Comparison of ENCODE assay signal across 8 cellular contexts in genomic region chr21:37367758-37368535, GRCh38. TPM values are rescaled to one million over a fixed set of nuclear protein-coding genes. Genes with fewer than 3 reads are reported as not detected.
DNase-seq lines count a peak whose midpoint lies in the region; ATAC-seq and TF ChIP-seq lines count a peak whose summit lies in the region.

No MANE protein-coding gene starts in this region.

- peak overlapping the region; percentile 96 for H3K27ac Mint-ChIP-seq in activated T-helper 17 cell treated with anti-CD3 and anti-CD28 coated beads, Interleukin-2, amount 50 U/mL, for 72 hours

- DNase-seq in NCI-H2029 (lab: John Stamatoyannopoulos, UW) = peak; percentile 12
- no peak for DNase-seq in NCI-H2029 treated with DMSO at 0.1 percent for 48 hours (lab: John Stamatoyannopoulos, UW)
- no peak for DNase-seq in NT2/D1 (ENCODE audit: low read depth, low spot score)
- DNase-seq in fibroblast of villous mesenchyme (ENCODE audit: low read depth) = peak; percentile 36
- peak; percentile 33 to 70 (median 54) for DNase-seq in ovary
- DNase-seq in midbrain (lab: John Stamatoyannopoulos, UW) = no peak

- peak overlapping the region; percentile 100 for H3K9ac ChIP-seq in NT2/D1 (ENCODE audit: insufficient read length, low read depth)

- H3K4me3 ChIP-seq in NT2/D1 (ENCODE audit: insufficient read length, low read depth) = peak overlapping the region; percentile 94
- H3K4me3 ChIP-seq in fibroblast of villous mesenchyme (ENCODE audit: low read depth, low read length) = peak overlapping the region; percentile 72
- peak overlapping the region; percentile 99 for H3K4me3 ChIP-seq in ovary

- intact Hi-C loops in ovary (cut with DNase I) = loop anchor here in 2 of 4 donors (2.0 to 5.0 kb wide), 4 partner anchors 101 to 296 kb away; partner anchors contain the start of genes PIGP (in 2 of the 2), TTC3 (in 2 of the 2) and VPS26C (in 1 of the 2)

- peak overlapping the region; percentile 89 for H3K4me3 Mint-ChIP-seq in activated T-helper 17 cell treated with anti-CD3 and anti-CD28 coated beads, Interleukin-2, amount 50 U/mL, for 72 hours

- peaks cover 5% of the 10 kb centered on the region for H3K36me3 ChIP-seq in NT2/D1 (ENCODE audit: insufficient read depth, insufficient read length, low read length)
- H3K36me3 ChIP-seq in ovary = no peaks in the 10 kb centered on the region

- H3K4me1 ChIP-seq in NT2/D1 (ENCODE audit: insufficient read depth, insufficient read length) (peaks cover 4% of the 10 kb centered on the region), ovary (ENCODE audit: insufficient read depth) (peaks cover 4% of the 10 kb centered on the region)

- TF ChIP-seq EP300 in ovary (IDR thresholded peaks at IDR 0.05) = no peak

- H3K9me3 ChIP-seq in NT2/D1 (ENCODE audit: insufficient read depth, low read length) (no peaks in the 10 kb centered on the region), ovary (no peaks in the 10 kb centered on the region)

- H3K27me3 Mint-ChIP-seq in activated T-helper 17 cell treated with anti-CD3 and anti-CD28 coated beads, Interleukin-2, amount 50 U/mL, for 72 hours = no peaks in the 10 kb centered on the region

- no peaks in the 10 kb centered on the region for H3K27me3 ChIP-seq in NT2/D1 (ENCODE audit: insufficient read depth, insufficient read length)
- H3K27me3 ChIP-seq in ovary = no peaks in the 10 kb centered on the region

- TF ChIP-seq CTCF in fibroblast of villous mesenchyme (IDR thresholded peaks at IDR 0.05; ENCODE audit: insufficient read depth, low read depth, low read length) = no peak
- no peak for TF ChIP-seq CTCF in ovary (IDR thresholded peaks at IDR 0.05)

- H3K27ac ChIP-seq in ovary = peak overlapping the region; percentile 99 to 100

- WGBS in ovary, 3 donors = 1% methylated on average over 56 to 60 of the region's 61 CpGs

- peak; percentile 26 for ATAC-seq in activated T-helper 17 cell treated with anti-CD3 and anti-CD28 coated beads, Interleukin-2, amount 50 U/mL, for 72 hours (replicated peaks)
- no peak for ATAC-seq in GM21528 (IDR thresholded peaks at IDR 0.05; ENCODE audit: low FRiP score, unreplicated experiment)

- no peak for TF ChIP-seq POLR2A in ovary (IDR thresholded peaks at IDR 0.05)

- no peaks in the 10 kb centered on the region for H3K9me3 Mint-ChIP-seq in activated T-helper 17 cell treated with anti-CD3 and anti-CD28 coated beads, Interleukin-2, amount 50 U/mL, for 72 hours

- H3K4me1 Mint-ChIP-seq in activated T-helper 17 cell treated with anti-CD3 and anti-CD28 coated beads, Interleukin-2, amount 50 U/mL, for 72 hours = peaks cover 31% of the 10 kb centered on the region

- peaks cover 21% of the 10 kb centered on the region for H3K36me3 Mint-ChIP-seq in activated T-helper 17 cell treated with anti-CD3 and anti-CD28 coated beads, Interleukin-2, amount 50 U/mL, for 72 hours (ENCODE audit: low read depth)

RNA-seq across cellular contexts. Expression of gene DYRK1A, which starts 1.4 kb away (rescaled TPM):
- 10 to 100 TPM; 55.6 to 59.9 TPM for total RNA-seq in activated T-helper 17 cell treated with anti-CD3 and anti-CD28 coated beads, Interleukin-2, amount 50 U/mL, for 72 hours
- 68.3 and 77.7 TPM in 2 replicates for total RNA-seq in fibroblast of villous mesenchyme
- total RNA-seq in ovary = 10 to 100 TPM; 65.5 to 89.0 (median 77.5) TPM
- polyA plus RNA-seq in ovary = 10 to 100 TPM; 30.9 to 46.1 TPM

Comparison
In these comparisons a context has a peak if more than half of its experiments do, and no peak if none do; other contexts are left out.
1. DNase-seq: peak in NCI-H2029 (single experiment), fibroblast of villous mesenchyme (single experiment) and ovary (5 of 5); none in NCI-H2029 treated with DMSO at 0.1 percent for 48 hours (single experiment), NT2/D1 (single experiment) and midbrain (single experiment).
2. Peak in every context shown above with its lines, with median percentiles within 50 percentile points of each other: H3K4me3 ChIP-seq.